In the genomic region with DNA sequence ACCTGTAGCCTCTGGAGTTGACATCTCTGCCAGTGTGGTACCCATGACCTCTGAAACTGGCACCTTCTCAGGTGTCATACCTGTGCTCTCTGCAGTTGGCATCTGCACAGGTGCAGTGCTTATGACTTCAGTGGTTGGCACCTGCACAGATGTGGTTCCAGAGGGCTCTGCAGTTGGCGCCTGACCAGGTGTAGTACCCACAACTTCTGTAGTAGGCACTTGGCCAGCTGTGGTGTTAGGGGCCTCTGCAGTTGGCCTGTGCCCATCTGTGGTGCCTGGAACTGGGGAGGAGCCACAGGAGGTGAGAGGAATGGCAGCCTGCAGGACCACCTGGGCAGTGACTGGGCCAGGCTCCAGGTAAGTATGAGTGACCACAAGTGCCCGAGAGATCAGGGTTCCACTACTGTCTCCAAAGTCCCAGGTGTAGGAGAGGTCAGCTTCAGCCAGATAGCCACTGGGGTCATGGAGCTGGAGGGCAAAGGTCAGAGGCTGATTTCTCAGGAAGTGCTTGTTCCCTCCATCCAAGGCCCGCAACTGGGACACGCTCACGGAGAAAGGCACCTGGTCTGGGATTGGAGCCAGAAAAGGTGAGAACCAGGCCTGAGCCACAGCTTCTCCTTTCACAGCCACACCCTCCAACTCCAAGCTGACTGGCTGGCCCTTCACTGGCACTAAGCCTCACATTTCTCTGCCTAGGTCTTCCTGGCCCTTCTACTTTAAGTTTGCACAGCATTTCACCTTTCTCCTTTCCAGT, we compare ENCODE assay signal across 13 cellular contexts. TPM values are rescaled to one million over a fixed set of nuclear protein-coding genes. Genes with fewer than 3 reads are reported as not detected.
DNase-seq lines count a peak whose midpoint lies in the region; ATAC-seq, FAIRE-seq and TF ChIP-seq lines count a peak whose summit lies in the region.
"Had no signal": no experiment of that assay in that cellular context is flagged by ENCODE, and none has a peak within 500 bp of the region (broad histone marks: within the 10 kb centered on the region; RNA-seq: fewer than 3 reads in every experiment).

No MANE protein-coding gene starts in this region.

- H3K9ac ChIP-seq in PC-3 (ENCODE audit: low read length), result no peak overlapping the region

- no peak overlapping the region for H3K4me3 ChIP-seq in PC-3 (ENCODE audit: low read length)
- no peak overlapping the region for H3K4me3 ChIP-seq in esophagus squamous epithelium
- no peak overlapping the region for H3K4me3 ChIP-seq in thyroid gland (replicated peaks in 1 of 3)
- H3K4me3 ChIP-seq: ascending aorta, skin epidermis, testis had no signal

- H3K4me1 Mint-ChIP-seq in activated naive CD4-positive, alpha-beta T cell treated with anti-CD3 and anti-CD28 coated beads, Interleukin-2, amount 50 U/mL, for 24 hours, result peaks cover 24% of the 10 kb centered on the region
- H3K4me1 Mint-ChIP-seq: activated B cell treated with CpG ODN at 0.5 μM for 24 hours had no signal

- no peaks in the 10 kb centered on the region for H3K79me2 ChIP-seq in PC-3 (ENCODE audit: low read length)

- DNase-seq in activated naive CD4-positive, alpha-beta T cell treated with Interleukin-2 at 50 U/mL for 16 hours, result no peak
- DNase-seq in PC-3 (peak; percentile 34), esophagus squamous epithelium (lab: John Stamatoyannopoulos, UW) (no peak), thyroid gland (peak; percentile 54 to 60), GF-D8 (lab: John Stamatoyannopoulos, UW) (no peak), medulla oblongata (ENCODE audit: extremely low spot score) (no peak), RCC 7860 (ENCODE audit: low spot score) (no peak)
- DNase-seq: activated B cell treated with CpG ODN at 0.5 μM for 24 hours, HFFc6, testis had no signal

- TF ChIP-seq CTCF in PC-3 (conservative IDR thresholded peaks at IDR 0.05; ENCODE audit: low read depth, low read length) (no peak), esophagus squamous epithelium (IDR thresholded peaks at IDR 0.05) (no peak), thyroid gland (IDR thresholded peaks at IDR 0.05) (no peak)

- H3K4me1 ChIP-seq in PC-3 (ENCODE audit: insufficient read depth, low read length), result peaks cover 27% of the 10 kb centered on the region
- H3K4me1 ChIP-seq in esophagus squamous epithelium, result peaks cover 12 to 46% (median 13%) of the 10 kb centered on the region in 3 donors
- peaks cover 0 to 12% of the 10 kb centered on the region in 2 donors for H3K4me1 ChIP-seq in thyroid gland
- H3K4me1 ChIP-seq: ascending aorta, testis had no signal

- POLR2A ChIA-PET in PC-3 (lab: Charles Lee; ENCODE audit: unreplicated experiment), result no interaction called here

- H3K9me3 Mint-ChIP-seq in activated naive CD4-positive, alpha-beta T cell treated with anti-CD3 and anti-CD28 coated beads, Interleukin-2, amount 50 U/mL, for 24 hours, result no peaks in the 10 kb centered on the region
- H3K9me3 Mint-ChIP-seq: activated B cell treated with CpG ODN at 0.5 μM for 24 hours, HFFc6 had no signal

- TF ChIP-seq POLR2A in esophagus squamous epithelium (IDR thresholded peaks at IDR 0.05), result peak in 1 of 4 donors; percentile 9
- no peak for TF ChIP-seq POLR2A in thyroid gland (IDR thresholded peaks at IDR 0.05)

- H3K36me3 Mint-ChIP-seq in activated naive CD4-positive, alpha-beta T cell treated with anti-CD3 and anti-CD28 coated beads, Interleukin-2, amount 50 U/mL, for 24 hours, result peaks cover 6% of the 10 kb centered on the region

- H3K4me3 Mint-ChIP-seq in activated naive CD4-positive, alpha-beta T cell treated with anti-CD3 and anti-CD28 coated beads, Interleukin-2, amount 50 U/mL, for 24 hours, result no peak overlapping the region
- H3K4me3 Mint-ChIP-seq: activated B cell treated with CpG ODN at 0.5 μM for 24 hours, HFFc6 had no signal

- peak overlapping the region; percentile 63 for H3K27ac Mint-ChIP-seq in activated naive CD4-positive, alpha-beta T cell treated with anti-CD3 and anti-CD28 coated beads, Interleukin-2, amount 50 U/mL, for 24 hours
- H3K27ac Mint-ChIP-seq: activated B cell treated with CpG ODN at 0.5 μM for 24 hours had no signal

- H3K27me3 ChIP-seq in PC-3 (ENCODE audit: low read length), result no peaks in the 10 kb centered on the region
- H3K27me3 ChIP-seq in esophagus squamous epithelium, result no peaks in the 10 kb centered on the region
- no peaks in the 10 kb centered on the region for H3K27me3 ChIP-seq in thyroid gland
- H3K27me3 ChIP-seq: ascending aorta, testis had no signal

- H4K20me1 ChIP-seq in PC-3 (ENCODE audit: low read length), result no peaks in the 10 kb centered on the region

- intact Hi-C loops in PC-3 (cut with micrococcal nuclease) (no loop called here), esophagus squamous epithelium (cut with DNase I) (no loop called here), thyroid gland (cut with DNase I) (no loop called here)

- FAIRE-seq in RCC 7860 (lab: Jason Lieb, UNC), result no peak

- H3K9me3 ChIP-seq in PC-3 (ENCODE audit: low read length), result no peaks in the 10 kb centered on the region
- no peaks in the 10 kb centered on the region for H3K9me3 ChIP-seq in esophagus squamous epithelium
- H3K9me3 ChIP-seq in thyroid gland, result no peaks in the 10 kb centered on the region
- H3K9me3 ChIP-seq: ascending aorta, testis had no signal

- no peak overlapping the region for H3K4me2 ChIP-seq in PC-3 (ENCODE audit: low read length)

- no peaks in the 10 kb centered on the region for H3K9me2 ChIP-seq in PC-3 (replicated peaks; ENCODE audit: low read length)

- WGBS in esophagus squamous epithelium, 2 donors, result 42 to 43% methylated on average over 3 to 4 of the region's 5 CpGs
- WGBS in thyroid gland, 2 donors, result 14 to 51% methylated on average over 4 to 5 of the region's 5 CpGs

- CTCF ChIA-PET in PC-3 (lab: Charles Lee), result interaction anchor here (1.0 kb wide), 1 partner anchor 17 kb away, joined by 3 read pairs; a partner anchor contains a TSS

- no peak for ATAC-seq in PC-3

- BruUV-seq in PC-3 (replicated peaks; lab: Mats Ljungman, UMichigan), result no TSS peak

- H3K27ac ChIP-seq in PC-3 (ENCODE audit: low read length) (no peak overlapping the region), esophagus squamous epithelium (peak overlapping the region; percentile 54 to 77 (median 64)), thyroid gland (no peak overlapping the region)
- H3K27ac ChIP-seq: ascending aorta, testis had no signal

- H3K36me3 ChIP-seq in PC-3 (ENCODE audit: low read depth, low read length) (peaks cover 3% of the 10 kb centered on the region; the same call in 1 of the 2 replicates), esophagus squamous epithelium (peaks cover 13 to 33% (median 13%) of the 10 kb centered on the region in 3 donors), thyroid gland (no peaks in the 10 kb centered on the region)

- no peaks in the 10 kb centered on the region for H3K27me3 Mint-ChIP-seq in activated naive CD4-positive, alpha-beta T cell treated with anti-CD3 and anti-CD28 coated beads, Interleukin-2, amount 50 U/mL, for 24 hours
- H3K27me3 Mint-ChIP-seq: activated B cell treated with CpG ODN at 0.5 μM for 24 hours had no signal

- H2AFZ ChIP-seq in PC-3 (ENCODE audit: low read length), result no peak overlapping the region

- peaks cover 6% of the 10 kb centered on the region for H3F3A ChIP-seq in PC-3 (ENCODE audit: low read length, unreplicated experiment)

RNA-seq across cellular contexts. Expression of a gene that starts 8.6 kb away (rescaled TPM):
- total RNA-seq in PC-3 (2014; rRNA removed), result 0.35 and 2.0 TPM in 2 replicates
- total RNA-seq in esophagus squamous epithelium, result 1 to 10 TPM in 1 of 4 donors, under 1 TPM in 3; 0.48 to 3.4 (median 0.67) TPM
- 1 to 10 TPM; 1.7 to 5.8 (median 3.0) TPM for total RNA-seq in thyroid gland
- total RNA-seq: activated B cell treated with CpG ODN at 0.5 μM for 24 hours, ascending aorta had no signal

RNA-seq across cellular contexts. Expression of a gene that starts 9.3 kb away (rescaled TPM):
- total RNA-seq in PC-3 (2014; rRNA removed), result 63.0 and 68.2 TPM in 2 replicates
- total RNA-seq in esophagus squamous epithelium, result 10 to 100 TPM; 11.1 to 22.6 (median 17.0) TPM
- total RNA-seq in thyroid gland, result 10 to 100 TPM; 13.9 to 17.2 (median 15.8) TPM

RNA-seq across cellular contexts. Expression of a gene that starts 16.6 kb away (rescaled TPM):
- total RNA-seq in PC-3 (2014; rRNA removed) (48.8 and 50.6 TPM in 2 replicates), esophagus squamous epithelium (10 to 100 TPM; 78.2 to 94.2 (median 86.4) TPM), thyroid gland (100 to 1,000 TPM; 104 to 119 (median 107) TPM)

RNA-seq across cellular contexts. Expression of a gene that starts 26.3 kb away (rescaled TPM):
- total RNA-seq in PC-3 (2014; rRNA removed) (27.2 and 41.5 TPM in 2 replicates), esophagus squamous epithelium (100 to 1,000 TPM in 3 of 4 donors, 10 to 100 TPM in 1; 95.7 to 209 (median 159) TPM), thyroid gland (10 to 100 TPM; 20.6 to 55.9 (median 28.7) TPM)

RNA-seq across cellular contexts. Expression of a gene that starts 29.6 kb away (rescaled TPM):
- total RNA-seq in PC-3 (2014; rRNA removed) (39.0 and 42.9 TPM in 2 replicates), esophagus squamous epithelium (100 to 1,000 TPM in 1 of 4 donors, 10 to 100 TPM in 3; 60.7 to 107 (median 85.0) TPM), thyroid gland (10 to 100 TPM; 28.6 to 48.2 (median 43.7) TPM)

Comparison
In these comparisons a context has a peak if more than half of its experiments do, and no peak if none do; other contexts are left out.
1. DNase-seq: peak in PC-3 (single experiment) and thyroid gland (2 of 2); none in activated naive CD4-positive, alpha-beta T cell treated with Interleukin-2 at 50 U/mL for 16 hours (single experiment), esophagus squamous epithelium (single experiment), GF-D8 (single experiment), medulla oblongata (single experiment) and RCC 7860 (single experiment).
2. H3K27ac ChIP-seq: peak in esophagus squamous epithelium (4 of 4); none in PC-3 (single experiment) and thyroid gland (0 of 3).